ENCODE assay signal across 8 cellular contexts in genomic region chr15:39125904-39126303, GRCh38.
DNase-seq lines count a peak whose midpoint lies in the region; ATAC-seq, FAIRE-seq and TF ChIP-seq lines count a peak whose summit lies in the region.

No MANE protein-coding gene starts in this region.

- H3K4me3 Mint-ChIP-seq in osteocyte (ENCODE audit: unreplicated experiment), result no peak overlapping the region

- POLR2A ChIA-PET in endothelial cell of umbilical vein (lab: Charles Lee), result interaction anchor here (0.8 to 7.5 kb wide), 4 partner anchors 129 to 458 kb away, joined by 3 to 118 read pairs (median 8); partner anchors contain the start of gene THBS1

- no peaks in the 10 kb centered on the region for H3K79me2 ChIP-seq in endothelial cell of umbilical vein (ENCODE audit: control insufficient read depth, insufficient read depth, low read length)

- dilution Hi-C loops in endothelial cell of umbilical vein (cut with MboI; ENCODE audit: extremely low pct_ligation_motif_present, low sequenced_read_pairs), result loop anchor here (25.0 kb wide), 1 partner anchor 289 kb away; no protein-coding TSS in a partner anchor

- BruUV-seq in endothelial cell of umbilical vein (replicated peaks; lab: Mats Ljungman, UMichigan), result no TSS peak

- peak; percentile 64 for TF ChIP-seq CTCF in HFF-Myc (IDR thresholded peaks at IDR 0.05; ENCODE audit: low read depth, low read length, missing control alignments)
- TF ChIP-seq CTCF in endothelial cell of umbilical vein (IDR thresholded peaks at IDR 0.05; ENCODE audit: extremely low read depth in 1 of 2, insufficient read depth in 1 of 2, low read depth in 1 of 2, low read length in 2 of 2), result peak; percentile 68 to 74
- TF ChIP-seq CTCF in osteocyte (IDR thresholded peaks at IDR 0.05), result peak; percentile 56

- H3K27ac ChIP-seq in SJCRH30 (no peak overlapping the region), endothelial cell of umbilical vein (ENCODE audit: insufficient read depth, low read depth, low read length) (peak overlapping the region; percentile 90)

- H3K4me1 ChIP-seq in SJCRH30, result peaks cover 25% of the 10 kb centered on the region
- H3K4me1 ChIP-seq in endothelial cell of umbilical vein (ENCODE audit: control insufficient read depth, extremely low read depth, insufficient read depth, low read length), result peaks cover 63% of the 10 kb centered on the region

- H2AFZ ChIP-seq in endothelial cell of umbilical vein (ENCODE audit: low read depth, low read length), result no peak overlapping the region

- DNase-seq in NCI-H524 (lab: John Stamatoyannopoulos, UW), result peak; percentile 68 to 72
- no peak for DNase-seq in NCI-H524 treated with DMSO at 0.1 percent for 48 hours (lab: John Stamatoyannopoulos, UW)
- no peak for DNase-seq in HFF-Myc (ENCODE audit: extremely low read depth, low read depth)
- DNase-seq in SJCRH30, result peak; percentile 15 to 69
- peak; percentile 75 for DNase-seq in endothelial cell of umbilical vein (ENCODE audit: low read depth, low spot score)
- DNase-seq in osteocyte (ENCODE audit: extremely low spot score, unreplicated experiment), result no peak
- no peak for DNase-seq in cerebellum (ENCODE audit: low spot score)

- H3K4me2 ChIP-seq in endothelial cell of umbilical vein (ENCODE audit: insufficient read depth, low read length), result no peak overlapping the region

- H3K9me3 ChIP-seq in SJCRH30 (replicated peaks) (no peaks in the 10 kb centered on the region), endothelial cell of umbilical vein (replicated peaks; ENCODE audit: control insufficient read depth, insufficient read depth, low read length) (no peaks in the 10 kb centered on the region)

- peaks cover 46% of the 10 kb centered on the region for H3K4me1 Mint-ChIP-seq in osteocyte (ENCODE audit: unreplicated experiment)

- no peak overlapping the region for H3K27ac Mint-ChIP-seq in osteocyte (ENCODE audit: unreplicated experiment)

- H3K27me3 ChIP-seq in SJCRH30, result no peaks in the 10 kb centered on the region
- no peaks in the 10 kb centered on the region for H3K27me3 ChIP-seq in endothelial cell of umbilical vein (ENCODE audit: control insufficient read depth in 2 of 2, insufficient read depth in 2 of 2, low read length in 2 of 2)

- no peak overlapping the region for H3K4me3 ChIP-seq in HFF-Myc (replicated peaks; ENCODE audit: low read depth, low read length)
- no peak overlapping the region for H3K4me3 ChIP-seq in SJCRH30
- no peak overlapping the region for H3K4me3 ChIP-seq in endothelial cell of umbilical vein (replicated peaks in 1 of 3; ENCODE audit: insufficient read depth in 1 of 3, low read depth in 1 of 3, low read length in 3 of 3)

- H3K9me3 Mint-ChIP-seq in osteocyte (ENCODE audit: unreplicated experiment), result no peaks in the 10 kb centered on the region

- no peaks in the 10 kb centered on the region for H3K36me3 Mint-ChIP-seq in osteocyte (ENCODE audit: unreplicated experiment)

- no peaks in the 10 kb centered on the region for H3K9me1 ChIP-seq in endothelial cell of umbilical vein (replicated peaks; ENCODE audit: control insufficient read depth, extremely low read depth, insufficient read depth, low read length)

- H3K9ac ChIP-seq in endothelial cell of umbilical vein (replicated peaks; ENCODE audit: extremely low read depth, insufficient read depth, low read length), result no peak overlapping the region

- no peak for ATAC-seq in HG02973 (IDR thresholded peaks at IDR 0.05; ENCODE audit: unreplicated experiment)

- no peaks in the 10 kb centered on the region for H4K20me1 ChIP-seq in endothelial cell of umbilical vein (replicated peaks; ENCODE audit: control insufficient read depth, extremely low read depth, insufficient read depth, low read length)

- intact Hi-C loops in endothelial cell of umbilical vein (cut with micrococcal nuclease), result loop anchor here (1.0 to 5.0 kb wide), 3 partner anchors 23 to 141 kb away; no protein-coding TSS in a partner anchor

- H3K27me3 Mint-ChIP-seq in osteocyte (ENCODE audit: unreplicated experiment), result no peaks in the 10 kb centered on the region

- no peak for TF ChIP-seq POLR2A in endothelial cell of umbilical vein (IDR thresholded peaks at IDR 0.05; ENCODE audit: low read depth, low read length)

- FAIRE-seq in endothelial cell of umbilical vein (lab: Jason Lieb, UNC), result peak; percentile 87

- CTCF ChIA-PET in endothelial cell of umbilical vein (lab: Charles Lee), result interaction anchor here (1.0 to 2.2 kb wide), 12 partner anchors 15 to 455 kb away, joined by 3 to 18 read pairs (median 5); partner anchors contain the start of gene THBS1

- no peaks in the 10 kb centered on the region for H3K36me3 ChIP-seq in SJCRH30
- no peaks in the 10 kb centered on the region for H3K36me3 ChIP-seq in endothelial cell of umbilical vein (ENCODE audit: control insufficient read depth in 2 of 2, extremely low read depth in 1 of 2, insufficient read depth in 2 of 2, low read length in 2 of 2)

TF ChIP-seq in endothelial cell of umbilical vein, 7 proteins besides CTCF, POLR2A, EP300 and RAD21:
- TF ChIP-seq POLR2AphosphoS5 (IDR thresholded peaks at IDR 0.05; ENCODE audit: insufficient read depth, low read depth, low read length) (no peak), MAX (IDR thresholded peaks at IDR 0.05; ENCODE audit: insufficient read depth, insufficient read length) (no peak), EZH2 (IDR thresholded peaks at IDR 0.05; ENCODE audit: borderline replicate concordance, low read depth, low read length, severe bottlenecking) (no peak), FOS (IDR thresholded peaks at IDR 0.05; ENCODE audit: borderline replicate concordance, insufficient read depth, low read length) (no peak), GATA2 (IDR thresholded peaks at IDR 0.05; ENCODE audit: insufficient read depth, insufficient read length, low read depth, low read length) (no peak), JUN (IDR thresholded peaks at IDR 0.05; ENCODE audit: borderline replicate concordance, insufficient read depth, insufficient read length, low read depth) (no peak)

Comparison
In these comparisons a context has a peak if more than half of its experiments do, and no peak if none do; other contexts are left out.
1. DNase-seq: peak in NCI-H524 (2 of 2), SJCRH30 (2 of 2) and endothelial cell of umbilical vein (single experiment); none in NCI-H524 treated with DMSO at 0.1 percent for 48 hours (single experiment), HFF-Myc (single experiment), osteocyte (single experiment) and cerebellum (single experiment).
2. Peak in every context shown above with its lines, with median percentiles within 50 percentile points of each other: CTCF ChIP-seq.